8 cellular contexts compared by ENCODE assay signal in the genomic region with DNA sequence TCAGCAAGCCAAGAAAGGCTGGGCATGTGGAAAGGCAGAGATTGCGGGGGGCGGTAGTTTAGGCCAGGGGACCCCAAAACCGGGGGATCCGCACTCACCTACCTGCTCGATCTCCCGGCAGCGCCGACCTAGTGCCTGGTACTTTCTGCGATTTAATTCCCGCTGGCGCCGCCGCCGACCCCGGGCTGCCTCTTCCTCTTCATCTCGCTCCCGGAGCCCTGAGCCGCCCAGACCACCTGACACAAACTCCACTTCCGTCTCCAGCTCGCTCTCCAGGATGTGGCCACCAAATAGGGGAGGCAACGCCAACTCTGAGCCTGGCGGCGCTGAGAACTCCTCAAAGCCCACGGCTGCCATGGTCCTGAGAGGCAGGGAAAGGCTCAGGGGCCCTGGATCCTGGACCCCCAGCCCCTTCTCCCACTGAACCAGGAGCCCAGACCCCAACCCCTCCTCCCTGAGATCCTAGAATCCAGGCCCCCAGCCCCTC. TPM values are rescaled to one million over a fixed set of nuclear protein-coding genes. Genes with fewer than 3 reads are reported as not detected.
A peak's percentile ranks its signal among the peaks of the same experiment; 100 is the strongest.
DNase-seq lines count a peak whose midpoint lies in the region; ATAC-seq, FAIRE-seq and TF ChIP-seq lines count a peak whose summit lies in the region.

No MANE protein-coding gene starts in this region.

- TF ChIP-seq CTCF in 22Rv1 (IDR thresholded peaks at IDR 0.05) (no peak), left ventricle myocardium inferior (IDR thresholded peaks at IDR 0.05; ENCODE audit: borderline replicate concordance) (no peak), progenitor cell of endocrine pancreas (IDR thresholded peaks at IDR 0.05; ENCODE audit: unreplicated experiment) (no peak)

- peaks cover 27% of the 10 kb centered on the region for H3K36me3 ChIP-seq in adipocyte (ENCODE audit: control insufficient read depth, insufficient read depth, low read length, severe bottlenecking)
- peaks cover 43% of the 10 kb centered on the region for H3K36me3 ChIP-seq in left ventricle myocardium inferior

- H3K27ac ChIP-seq in 22Rv1 (peak overlapping the region; percentile 80), left ventricle myocardium inferior (replicated peaks) (peak overlapping the region; percentile 93)

- peak; percentile 43 for DNase-seq in GM18507 (ENCODE audit: extremely low spot score, insufficient read length, low read depth)
- peak; percentile 67 for DNase-seq in RPMI7951 (ENCODE audit: low read depth)
- DNase-seq in adipocyte (ENCODE audit: low read depth): peak; percentile 12
- DNase-seq in left ventricle myocardium inferior: no peak
- no peak for DNase-seq in progenitor cell of endocrine pancreas (ENCODE audit: low spot score, unreplicated experiment)
- no peak for DNase-seq in HT-29 (ENCODE audit: low spot score)

- H3K27me3 ChIP-seq in adipocyte (replicated peaks; ENCODE audit: control insufficient read depth, insufficient read depth, low read length) (no peaks in the 10 kb centered on the region), left ventricle myocardium inferior (ENCODE audit: low read depth) (no peaks in the 10 kb centered on the region)

- H3K4me1 ChIP-seq in adipocyte (ENCODE audit: control insufficient read depth, insufficient read depth, low read length) (peaks cover 12% of the 10 kb centered on the region), left ventricle myocardium inferior (peaks cover 33% of the 10 kb centered on the region)

- peaks cover 12% of the 10 kb centered on the region for H3K36me3 Mint-ChIP-seq in progenitor cell of endocrine pancreas (ENCODE audit: insufficient read depth)

- no peaks in the 10 kb centered on the region for H3K9me3 Mint-ChIP-seq in progenitor cell of endocrine pancreas (ENCODE audit: low read depth)

- H3K4me3 Mint-ChIP-seq in progenitor cell of endocrine pancreas (ENCODE audit: low read depth): peak overlapping the region; percentile 95

- H3K4me1 Mint-ChIP-seq in progenitor cell of endocrine pancreas (ENCODE audit: low read depth): peaks cover 18% of the 10 kb centered on the region

- H3K9me3 ChIP-seq in adipocyte (ENCODE audit: control insufficient read depth, low read length) (no peaks in the 10 kb centered on the region), left ventricle myocardium inferior (replicated peaks) (no peaks in the 10 kb centered on the region)

- H3K4me3 ChIP-seq in adipocyte (ENCODE audit: low read length): peak overlapping the region; percentile 90
- H3K4me3 ChIP-seq in left ventricle myocardium inferior: peak overlapping the region; percentile 90

- peak overlapping the region; percentile 93 for H3K9ac ChIP-seq in adipocyte (ENCODE audit: low read length)

- no peak for FAIRE-seq in GM18507 (lab: Jason Lieb, UNC)

- no peak for ATAC-seq in HG02970 (IDR thresholded peaks at IDR 0.05; ENCODE audit: low FRiP score, unreplicated experiment)

- H3K27ac Mint-ChIP-seq in progenitor cell of endocrine pancreas: peak overlapping the region; percentile 94

- H3K27me3 Mint-ChIP-seq in progenitor cell of endocrine pancreas: no peaks in the 10 kb centered on the region

- intact Hi-C loops in left ventricle myocardium inferior (cut with micrococcal nuclease): no loop called here

RNA-seq across cellular contexts. Expression of a gene that starts 1.1 kb away (rescaled TPM):
- 50.2 and 66.2 TPM in 2 replicates for total RNA-seq in RPMI7951 (2014; rRNA removed; shearing (Covaris generic))
- total RNA-seq in left ventricle myocardium inferior (14.5 TPM), progenitor cell of endocrine pancreas (21.1 and 21.8 TPM in 2 replicates)
- total RNA-seq in HT-29 (2014; rRNA removed; shearing (Covaris generic)): 10.7 and 20.0 TPM in 2 replicates

RNA-seq across cellular contexts. Expression of a gene that starts 1.2 kb away (rescaled TPM):
- 51.8 and 71.3 TPM in 2 replicates for total RNA-seq in RPMI7951 (2014; rRNA removed; shearing (Covaris generic))
- total RNA-seq in left ventricle myocardium inferior (39.5 TPM), progenitor cell of endocrine pancreas (71.3 and 78.8 TPM in 2 replicates)
- 157 and 165 TPM in 2 replicates for total RNA-seq in HT-29 (2014; rRNA removed; shearing (Covaris generic))

RNA-seq across cellular contexts. Expression of a gene that starts 11.7 kb away (rescaled TPM):
- 45.4 and 59.8 TPM in 2 replicates for total RNA-seq in RPMI7951 (2014; rRNA removed; shearing (Covaris generic))
- total RNA-seq in left ventricle myocardium inferior: 503 TPM
- total RNA-seq in progenitor cell of endocrine pancreas: 139 and 162 TPM in 2 replicates
- total RNA-seq in HT-29 (2014; rRNA removed; shearing (Covaris generic)): 133 and 176 TPM in 2 replicates

RNA-seq across cellular contexts. Expression of a gene that starts 13.8 kb away (rescaled TPM):
- 0.12 TPM in 1 of 2 replicates, not detected in the other for total RNA-seq in RPMI7951 (2014; rRNA removed; shearing (Covaris generic))
- total RNA-seq in left ventricle myocardium inferior (0.33 TPM), progenitor cell of endocrine pancreas (not detected in 2 replicates)
- 0.05 TPM in 1 of 2 replicates, not detected in the other for total RNA-seq in HT-29 (2014; rRNA removed; shearing (Covaris generic))

RNA-seq across cellular contexts. Expression of a gene that starts 23.2 kb away (rescaled TPM):
- 9.6 and 12.3 TPM in 2 replicates for total RNA-seq in RPMI7951 (2014; rRNA removed; shearing (Covaris generic))
- total RNA-seq in left ventricle myocardium inferior (19.5 TPM), progenitor cell of endocrine pancreas (75.4 and 77.3 TPM in 2 replicates)
- total RNA-seq in HT-29 (2014; rRNA removed; shearing (Covaris generic)): 38.9 and 40.0 TPM in 2 replicates

Comparison
In these comparisons a context has a peak if more than half of its experiments do, and no peak if none do; other contexts are left out.
1. DNase-seq: peak in GM18507 (single experiment), RPMI7951 (single experiment) and adipocyte (single experiment); none in left ventricle myocardium inferior (single experiment), progenitor cell of endocrine pancreas (single experiment) and HT-29 (single experiment).